In the genomic region with DNA sequence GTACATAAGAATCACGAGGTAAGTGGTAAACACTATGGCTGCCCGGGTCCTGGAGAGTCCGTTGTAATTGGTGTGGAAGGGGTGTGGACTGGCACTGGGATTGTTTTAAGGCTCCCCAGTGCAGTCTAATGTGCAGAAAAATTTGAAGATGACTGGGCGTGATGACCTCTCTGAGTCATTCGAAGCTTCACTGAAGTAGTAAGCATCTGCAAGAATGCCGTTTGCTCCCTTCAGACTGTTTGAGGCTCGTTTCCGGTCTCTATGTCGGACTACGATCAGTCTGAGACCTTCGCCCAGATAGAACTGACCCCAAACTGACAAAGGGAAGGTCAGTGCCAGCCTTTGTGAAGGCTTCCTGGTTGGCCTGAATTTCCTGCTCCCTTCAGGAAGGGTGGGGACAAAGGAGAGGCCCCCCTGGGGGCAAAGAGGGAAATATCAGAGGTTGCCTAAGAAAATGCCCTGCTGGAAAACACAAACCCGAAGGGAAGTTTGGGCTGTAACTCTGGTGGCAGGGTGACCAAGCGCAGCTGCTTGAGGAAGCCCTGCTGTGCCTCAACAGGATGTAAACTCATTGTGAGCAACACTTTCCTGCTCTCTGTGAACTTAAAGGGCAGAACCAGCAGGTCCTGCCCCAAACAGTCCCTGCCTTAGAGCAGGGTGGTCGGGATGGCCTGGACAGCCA, we compare ENCODE assay signal across 2 cellular contexts.
TF ChIP-seq lines count a peak whose summit lies in the region.

No MANE protein-coding gene starts in this region.

TF ChIP-seq in GM23338, 12 proteins besides CTCF, POLR2A, EP300 and RAD21 (continued from another document and continues in another):
- TF ChIP-seq, protein P1, sequence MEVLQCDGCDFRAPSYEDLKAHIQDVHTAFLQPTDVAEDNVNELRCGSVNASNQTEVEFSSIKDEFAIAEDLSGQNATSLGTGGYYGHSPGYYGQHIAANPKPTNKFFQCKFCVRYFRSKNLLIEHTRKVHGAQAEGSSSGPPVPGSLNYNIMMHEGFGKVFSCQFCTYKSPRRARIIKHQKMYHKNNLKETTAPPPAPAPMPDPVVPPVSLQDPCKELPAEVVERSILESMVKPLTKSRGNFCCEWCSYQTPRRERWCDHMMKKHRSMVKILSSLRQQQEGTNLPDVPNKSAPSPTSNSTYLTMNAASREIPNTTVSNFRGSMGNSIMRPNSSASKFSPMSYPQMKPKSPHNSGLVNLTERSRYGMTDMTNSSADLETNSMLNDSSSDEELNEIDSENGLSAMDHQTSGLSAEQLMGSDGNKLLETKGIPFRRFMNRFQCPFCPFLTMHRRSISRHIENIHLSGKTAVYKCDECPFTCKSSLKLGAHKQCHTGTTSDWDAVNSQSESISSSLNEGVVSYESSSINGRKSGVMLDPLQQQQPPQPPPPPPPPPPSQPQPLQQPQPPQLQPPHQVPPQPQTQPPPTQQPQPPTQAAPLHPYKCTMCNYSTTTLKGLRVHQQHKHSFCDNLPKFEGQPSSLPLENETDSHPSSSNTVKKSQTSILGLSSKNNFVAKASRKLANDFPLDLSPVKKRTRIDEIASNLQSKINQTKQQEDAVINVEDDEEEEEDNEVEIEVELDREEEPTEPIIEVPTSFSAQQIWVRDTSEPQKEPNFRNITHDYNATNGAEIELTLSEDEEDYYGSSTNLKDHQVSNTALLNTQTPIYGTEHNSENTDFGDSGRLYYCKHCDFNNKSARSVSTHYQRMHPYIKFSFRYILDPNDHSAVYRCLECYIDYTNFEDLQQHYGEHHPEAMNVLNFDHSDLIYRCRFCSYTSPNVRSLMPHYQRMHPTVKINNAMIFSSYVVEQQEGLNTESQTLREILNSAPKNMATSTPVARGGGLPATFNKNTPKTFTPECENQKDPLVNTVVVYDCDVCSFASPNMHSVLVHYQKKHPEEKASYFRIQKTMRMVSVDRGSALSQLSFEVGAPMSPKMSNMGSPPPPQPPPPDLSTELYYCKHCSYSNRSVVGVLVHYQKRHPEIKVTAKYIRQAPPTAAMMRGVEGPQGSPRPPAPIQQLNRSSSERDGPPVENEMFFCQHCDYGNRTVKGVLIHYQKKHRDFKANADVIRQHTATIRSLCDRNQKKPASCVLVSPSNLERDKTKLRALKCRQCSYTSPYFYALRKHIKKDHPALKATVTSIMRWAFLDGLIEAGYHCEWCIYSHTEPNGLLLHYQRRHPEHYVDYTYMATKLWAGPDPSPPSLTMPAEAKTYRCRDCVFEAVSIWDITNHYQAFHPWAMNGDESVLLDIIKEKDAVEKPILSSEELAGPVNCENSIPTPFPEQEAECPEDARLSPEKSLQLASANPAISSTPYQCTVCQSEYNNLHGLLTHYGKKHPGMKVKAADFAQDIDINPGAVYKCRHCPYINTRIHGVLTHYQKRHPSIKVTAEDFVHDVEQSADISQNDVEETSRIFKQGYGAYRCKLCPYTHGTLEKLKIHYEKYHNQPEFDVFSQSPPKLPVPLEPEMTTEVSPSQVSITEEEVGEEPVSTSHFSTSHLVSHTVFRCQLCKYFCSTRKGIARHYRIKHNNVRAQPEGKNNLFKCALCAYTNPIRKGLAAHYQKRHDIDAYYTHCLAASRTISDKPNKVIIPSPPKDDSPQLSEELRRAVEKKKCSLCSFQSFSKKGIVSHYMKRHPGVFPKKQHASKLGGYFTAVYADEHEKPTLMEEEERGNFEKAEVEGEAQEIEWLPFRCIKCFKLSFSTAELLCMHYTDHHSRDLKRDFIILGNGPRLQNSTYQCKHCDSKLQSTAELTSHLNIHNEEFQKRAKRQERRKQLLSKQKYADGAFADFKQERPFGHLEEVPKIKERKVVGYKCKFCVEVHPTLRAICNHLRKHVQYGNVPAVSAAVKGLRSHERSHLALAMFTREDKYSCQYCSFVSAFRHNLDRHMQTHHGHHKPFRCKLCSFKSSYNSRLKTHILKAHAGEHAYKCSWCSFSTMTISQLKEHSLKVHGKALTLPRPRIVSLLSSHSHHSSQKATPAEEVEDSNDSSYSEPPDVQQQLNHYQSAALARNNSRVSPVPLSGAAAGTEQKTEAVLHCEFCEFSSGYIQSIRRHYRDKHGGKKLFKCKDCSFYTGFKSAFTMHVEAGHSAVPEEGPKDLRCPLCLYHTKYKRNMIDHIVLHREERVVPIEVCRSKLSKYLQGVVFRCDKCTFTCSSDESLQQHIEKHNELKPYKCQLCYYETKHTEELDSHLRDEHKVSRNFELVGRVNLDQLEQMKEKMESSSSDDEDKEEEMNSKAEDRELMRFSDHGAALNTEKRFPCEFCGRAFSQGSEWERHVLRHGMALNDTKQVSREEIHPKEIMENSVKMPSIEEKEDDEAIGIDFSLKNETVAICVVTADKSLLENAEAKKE (CRISPR knock-in tag; IDR thresholded peaks at IDR 0.05) = no peak
- TF ChIP-seq, protein P2, sequence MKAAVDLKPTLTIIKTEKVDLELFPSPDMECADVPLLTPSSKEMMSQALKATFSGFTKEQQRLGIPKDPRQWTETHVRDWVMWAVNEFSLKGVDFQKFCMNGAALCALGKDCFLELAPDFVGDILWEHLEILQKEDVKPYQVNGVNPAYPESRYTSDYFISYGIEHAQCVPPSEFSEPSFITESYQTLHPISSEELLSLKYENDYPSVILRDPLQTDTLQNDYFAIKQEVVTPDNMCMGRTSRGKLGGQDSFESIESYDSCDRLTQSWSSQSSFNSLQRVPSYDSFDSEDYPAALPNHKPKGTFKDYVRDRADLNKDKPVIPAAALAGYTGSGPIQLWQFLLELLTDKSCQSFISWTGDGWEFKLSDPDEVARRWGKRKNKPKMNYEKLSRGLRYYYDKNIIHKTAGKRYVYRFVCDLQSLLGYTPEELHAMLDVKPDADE (IDR thresholded peaks at IDR 0.05) = no peak
- TF ChIP-seq EZH2phosphoT487 (IDR thresholded peaks at IDR 0.05; ENCODE audit: unreplicated experiment) = no peak
- TF ChIP-seq ZNF331 (CRISPR knock-in tag; IDR thresholded peaks at IDR 0.05; ENCODE audit: low read depth) = no peak
- no peak for TF ChIP-seq EZH2 (IDR thresholded peaks at IDR 0.05; ENCODE audit: low read depth, unreplicated experiment)
- no peak for TF ChIP-seq ZNF114 (CRISPR knock-in tag; IDR thresholded peaks at IDR 0.05)
- no peak for TF ChIP-seq CREB1 (CRISPR knock-in tag; IDR thresholded peaks at IDR 0.05; ENCODE audit: low read depth)
- no peak for TF ChIP-seq REST (IDR thresholded peaks at IDR 0.05; ENCODE audit: unreplicated experiment)

TF ChIP-seq in SK-N-SH, 30 proteins besides CTCF, POLR2A, EP300 and RAD21 (continued from another document):
- TF ChIP-seq ZBTB33 (IDR thresholded peaks at IDR 0.05; ENCODE audit: borderline replicate concordance, low read depth) (no peak; the same call in 1 of the 2 replicates), MXI1 (IDR thresholded peaks at IDR 0.05; ENCODE audit: low read depth, low read length) (no peak), TEAD4 (IDR thresholded peaks at IDR 0.05; ENCODE audit: borderline replicate concordance, insufficient read depth) (peak; percentile 70), SIN3A (IDR thresholded peaks at IDR 0.05; ENCODE audit: borderline replicate concordance, low read depth, low read length) (0 out of 2 replicates have a peak, but pooled peaks have one; percentile 17), CHD2 (IDR thresholded peaks at IDR 0.05; ENCODE audit: low read length, partially characterized antibody) (no peak), TCF12 (IDR thresholded peaks at IDR 0.05) (peak; percentile 85), POLR2AphosphoS5 (IDR thresholded peaks at IDR 0.05; ENCODE audit: low read depth, low read length) (peak; percentile 74; the same call in 1 of the 2 replicates), REST (IDR thresholded peaks at IDR 0.05; ENCODE audit: low read depth, low read length) (peak; percentile 50; the same call in 1 of the 2 replicates), MAX (IDR thresholded peaks at IDR 0.05; ENCODE audit: low read depth) (peak; percentile 91), ELF1 (IDR thresholded peaks at IDR 0.05) (peak; percentile 14; the same call in 1 of the 2 replicates), GATA2 (CRISPR knock-in tag; IDR thresholded peaks at IDR 0.05) (no peak), NFIC (IDR thresholded peaks at IDR 0.05; ENCODE audit: borderline replicate concordance) (peak; percentile 58), SMC3 (IDR thresholded peaks at IDR 0.05; ENCODE audit: low read depth, low read length) (no peak), MEF2A (IDR thresholded peaks at IDR 0.05; ENCODE audit: borderline replicate concordance, low read depth) (peak; percentile 41; the same call in 1 of the 2 replicates), GABPA (IDR thresholded peaks at IDR 0.05; ENCODE audit: low read depth) (peak; percentile 39; the same call in 1 of the 2 replicates), RXRA (IDR thresholded peaks at IDR 0.05; ENCODE audit: borderline replicate concordance, low read depth) (peak; percentile 92; the same call in 1 of the 2 replicates), FOSL2 (IDR thresholded peaks at IDR 0.05; ENCODE audit: borderline replicate concordance, low read depth) (peak; percentile 96), RCOR1 (IDR thresholded peaks at IDR 0.05; ENCODE audit: low read length) (no peak), JUND (IDR thresholded peaks at IDR 0.05) (peak; percentile 87), EZH2phosphoT487 (IDR thresholded peaks at IDR 0.05; ENCODE audit: borderline replicate concordance, low read depth) (no peak), TAF1 (IDR thresholded peaks at IDR 0.05; ENCODE audit: borderline replicate concordance, low read depth, low read length) (peak; percentile 42; the same call in 1 of the 2 replicates), YY1 (IDR thresholded peaks at IDR 0.05; ENCODE audit: low read depth) (peak; percentile 57; the same call in 1 of the 2 replicates), RFX5 (IDR thresholded peaks at IDR 0.05; ENCODE audit: low read length) (no peak)
- TF ChIP-seq, protein P3, sequence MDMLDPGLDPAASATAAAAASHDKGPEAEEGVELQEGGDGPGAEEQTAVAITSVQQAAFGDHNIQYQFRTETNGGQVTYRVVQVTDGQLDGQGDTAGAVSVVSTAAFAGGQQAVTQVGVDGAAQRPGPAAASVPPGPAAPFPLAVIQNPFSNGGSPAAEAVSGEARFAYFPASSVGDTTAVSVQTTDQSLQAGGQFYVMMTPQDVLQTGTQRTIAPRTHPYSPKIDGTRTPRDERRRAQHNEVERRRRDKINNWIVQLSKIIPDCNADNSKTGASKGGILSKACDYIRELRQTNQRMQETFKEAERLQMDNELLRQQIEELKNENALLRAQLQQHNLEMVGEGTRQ (IDR thresholded peaks at IDR 0.05; ENCODE audit: borderline replicate concordance, low read depth, low read length) = no peak
- TF ChIP-seq, protein P4, sequence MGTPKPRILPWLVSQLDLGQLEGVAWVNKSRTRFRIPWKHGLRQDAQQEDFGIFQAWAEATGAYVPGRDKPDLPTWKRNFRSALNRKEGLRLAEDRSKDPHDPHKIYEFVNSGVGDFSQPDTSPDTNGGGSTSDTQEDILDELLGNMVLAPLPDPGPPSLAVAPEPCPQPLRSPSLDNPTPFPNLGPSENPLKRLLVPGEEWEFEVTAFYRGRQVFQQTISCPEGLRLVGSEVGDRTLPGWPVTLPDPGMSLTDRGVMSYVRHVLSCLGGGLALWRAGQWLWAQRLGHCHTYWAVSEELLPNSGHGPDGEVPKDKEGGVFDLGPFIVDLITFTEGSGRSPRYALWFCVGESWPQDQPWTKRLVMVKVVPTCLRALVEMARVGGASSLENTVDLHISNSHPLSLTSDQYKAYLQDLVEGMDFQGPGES (IDR thresholded peaks at IDR 0.05; ENCODE audit: low read depth, low read length) = no peak
- TF ChIP-seq, protein P5, sequence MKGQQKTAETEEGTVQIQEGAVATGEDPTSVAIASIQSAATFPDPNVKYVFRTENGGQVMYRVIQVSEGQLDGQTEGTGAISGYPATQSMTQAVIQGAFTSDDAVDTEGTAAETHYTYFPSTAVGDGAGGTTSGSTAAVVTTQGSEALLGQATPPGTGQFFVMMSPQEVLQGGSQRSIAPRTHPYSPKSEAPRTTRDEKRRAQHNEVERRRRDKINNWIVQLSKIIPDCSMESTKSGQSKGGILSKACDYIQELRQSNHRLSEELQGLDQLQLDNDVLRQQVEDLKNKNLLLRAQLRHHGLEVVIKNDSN (IDR thresholded peaks at IDR 0.05; ENCODE audit: borderline replicate concordance, low read depth) = 0 out of 2 replicates have a peak, but pooled peaks have one; percentile 7
TF ChIP-seq in SK-N-SH: peak in this region for 18.
